In the genomic region with DNA sequence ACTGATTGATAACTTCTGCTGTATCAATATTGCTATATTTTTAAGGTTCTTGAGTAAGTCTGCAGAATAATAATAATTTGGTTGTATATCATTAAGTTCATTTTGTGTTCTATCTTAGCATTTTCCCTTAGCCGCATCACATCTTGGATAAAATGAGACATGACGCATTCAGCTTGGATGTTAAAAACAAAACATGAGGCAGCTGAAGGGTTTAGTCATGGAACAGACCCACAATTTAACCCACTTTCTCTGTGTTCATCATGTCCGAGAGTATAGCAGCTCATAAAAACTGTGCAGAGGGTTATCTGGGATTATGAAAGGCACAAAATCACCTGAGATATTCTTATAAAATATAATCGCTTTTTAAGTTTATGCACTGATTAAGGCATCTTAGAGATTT, we compare ENCODE assay signal across 19 cellular contexts.
DNase-seq lines count a peak whose midpoint lies in the region; ATAC-seq and TF ChIP-seq lines count a peak whose summit lies in the region.
"Had no signal": no experiment of that assay in that cellular context is flagged by ENCODE, and none has a peak within 500 bp of the region (broad histone marks: within the 10 kb centered on the region; RNA-seq: fewer than 3 reads in every experiment).

No MANE protein-coding gene starts in this region.

- DNase-seq in right cardiac atrium = no peak
- DNase-seq in cardiac septum (ENCODE audit: low spot score) = no peak
- DNase-seq in dedifferentiated amniotic fluid mesenchymal stem cell (ENCODE audit: extremely low spot score) = peak; percentile 21
- DNase-seq in foreskin fibroblast = peak; percentile 28 to 71
- DNase-seq in stimulated activated CD4-positive, alpha-beta T cell treated with anti-CD3 and anti-CD28 coated beads, Interleukin-2, amount 100 ng/mL, for 24 hours = no peak
- DNase-seq in HT-29 (ENCODE audit: low spot score) = no peak
- DNase-seq in NCI-H69 (lab: John Stamatoyannopoulos, UW) = no peak
- DNase-seq: 8988T; CD4-positive, alpha-beta T cell; DMS79; GOT3; KG1; NCI-H1092; NCI-H446; NCI-H748 treated with DMSO at 0.1 percent for 48 hours had no signal

- no peak overlapping the region for H3K27ac Mint-ChIP-seq in activated T-helper 17 cell treated with anti-CD3 and anti-CD28 coated beads, Interleukin-2, amount 50 U/mL, for 72 hours
- H3K27ac Mint-ChIP-seq: B cell; CD4-positive, alpha-beta T cell had no signal

- H3K4me3 ChIP-seq in right cardiac atrium (ENCODE audit: low read length) (peak overlapping the region; percentile 15), foreskin fibroblast (ENCODE audit: low read depth in 1 of 2, low read length in 2 of 2) (no peak overlapping the region)

- no peaks in the 10 kb centered on the region for H3K9me3 ChIP-seq in right cardiac atrium (ENCODE audit: control insufficient read depth, low read length)

- intact Hi-C loops in right cardiac atrium (cut with DNase I) (no loop called here), cardiac septum (cut with DNase I) (no loop called here)

- no peaks in the 10 kb centered on the region for H3K36me3 Mint-ChIP-seq in activated T-helper 17 cell treated with anti-CD3 and anti-CD28 coated beads, Interleukin-2, amount 50 U/mL, for 72 hours (ENCODE audit: low read depth)

- no peak overlapping the region for H3K4me3 Mint-ChIP-seq in activated T-helper 17 cell treated with anti-CD3 and anti-CD28 coated beads, Interleukin-2, amount 50 U/mL, for 72 hours
- H3K4me3 Mint-ChIP-seq: B cell; CD4-positive, alpha-beta T cell had no signal

- peak; percentile 44 to 56 for ATAC-seq in right cardiac atrium
- no peak for ATAC-seq in activated T-helper 17 cell treated with anti-CD3 and anti-CD28 coated beads, Interleukin-2, amount 50 U/mL, for 72 hours (replicated peaks)
- ATAC-seq: Panc1, Right ventricle myocardium inferior had no signal

- no peaks in the 10 kb centered on the region for H3K27me3 ChIP-seq in right cardiac atrium (ENCODE audit: control insufficient read depth, insufficient read depth)

- H3K27ac ChIP-seq in right cardiac atrium (ENCODE audit: low read length) = no peak overlapping the region

- peaks cover 13% of the 10 kb centered on the region for H3K9me3 Mint-ChIP-seq in activated T-helper 17 cell treated with anti-CD3 and anti-CD28 coated beads, Interleukin-2, amount 50 U/mL, for 72 hours

- 62% methylated on average over 4 of the region's 4 CpGs for WGBS in right cardiac atrium

- H3K4me1 Mint-ChIP-seq in activated T-helper 17 cell treated with anti-CD3 and anti-CD28 coated beads, Interleukin-2, amount 50 U/mL, for 72 hours = no peaks in the 10 kb centered on the region
- H3K4me1 Mint-ChIP-seq: B cell had no signal

- no peaks in the 10 kb centered on the region for H3K27me3 Mint-ChIP-seq in activated T-helper 17 cell treated with anti-CD3 and anti-CD28 coated beads, Interleukin-2, amount 50 U/mL, for 72 hours
- H3K27me3 Mint-ChIP-seq: B cell; CD4-positive, alpha-beta T cell had no signal

- H3K4me1 ChIP-seq in right cardiac atrium (ENCODE audit: control insufficient read depth, insufficient read depth, low read length) = no peaks in the 10 kb centered on the region

- no peak for TF ChIP-seq CTCF in foreskin fibroblast (IDR thresholded peaks at IDR 0.05; ENCODE audit: low read depth, low read length)

Comparison
In these comparisons a context has a peak if more than half of its experiments do, and no peak if none do; other contexts are left out.
1. DNase-seq: peak in dedifferentiated amniotic fluid mesenchymal stem cell (single experiment) and foreskin fibroblast (2 of 2); none in right cardiac atrium (0 of 3), cardiac septum (single experiment), stimulated activated CD4-positive, alpha-beta T cell treated with anti-CD3 and anti-CD28 coated beads, Interleukin-2, amount 100 ng/mL, for 24 hours (0 of 2), HT-29 (single experiment) and NCI-H69 (single experiment).